Comparison of ENCODE assay signal across 10 cellular contexts in genomic region chr1:172143384-172144025, GRCh38.
A peak's percentile ranks its signal among the peaks of the same experiment; 100 is the strongest.
DNase-seq lines count a peak whose midpoint lies in the region; ATAC-seq and TF ChIP-seq lines count a peak whose summit lies in the region.
"Had no signal": no experiment of that assay in that cellular context is flagged by ENCODE, and none has a peak within 500 bp of the region (broad histone marks: within the 10 kb centered on the region; RNA-seq: fewer than 3 reads in every experiment).

No MANE protein-coding gene starts in this region.

- H3K18ac ChIP-seq in mesenchymal stem cell (ENCODE audit: low read depth in 1 of 2, low read length in 2 of 2) = peak overlapping the region; percentile 49 to 62

- ATAC-seq in HG03354 (IDR thresholded peaks at IDR 0.05; ENCODE audit: poor library complexity, severe bottlenecking, unreplicated experiment) (no peak), GM18870 (IDR thresholded peaks at IDR 0.05; ENCODE audit: unreplicated experiment) (no peak)
- no peak for ATAC-seq in effector memory CD8-positive, alpha-beta T cell (replicated peaks)

- no peak overlapping the region for H4K8ac ChIP-seq in mesenchymal stem cell (ENCODE audit: low read length)

- H3K4me3 ChIP-seq in Loucy (ENCODE audit: low read length, poor library complexity, severe bottlenecking) (peak overlapping the region; percentile 52), mesenchymal stem cell (ENCODE audit: insufficient read depth in 1 of 2, low read depth in 1 of 2, low read length in 2 of 2) (peak overlapping the region in 1 of 2 experiments; percentile 93), testis (peak overlapping the region; percentile 53 to 65)

- no peak overlapping the region for H3K23ac ChIP-seq in mesenchymal stem cell (ENCODE audit: low read length in 2 of 2)

- no peak for TF ChIP-seq POLR2A in testis (IDR thresholded peaks at IDR 0.05)

- DNase-seq in dermis blood vessel endothelial cell = peak; percentile 68
- DNase-seq in mesenchymal stem cell = peak; percentile 38
- DNase-seq in testis = peak; percentile 20
- no peak for DNase-seq in effector memory CD8-positive, alpha-beta T cell
- DNase-seq in cerebellum (ENCODE audit: low spot score) = no peak
- DNase-seq: NCI-H1417 had no signal

- H3K79me1 ChIP-seq in mesenchymal stem cell (replicated peaks; ENCODE audit: low read length, poor library complexity, severe bottlenecking) = no peaks in the 10 kb centered on the region

- H4K20me1 ChIP-seq in Loucy (ENCODE audit: insufficient read depth, low read length, poor library complexity, severe bottlenecking) = no peaks in the 10 kb centered on the region

- no peaks in the 10 kb centered on the region for H3K9me3 Mint-ChIP-seq in effector memory CD8-positive, alpha-beta T cell
- H3K9me3 Mint-ChIP-seq: stimulated activated naive CD8-positive, alpha-beta T cell treated with anti-CD3 and anti-CD28 coated beads, Interleukin-15, Interleukin-2, amounts not matched to agents 100 ng/mL and 50 ng/mL, for 24 hours had no signal

- H3K4me1 Mint-ChIP-seq in effector memory CD8-positive, alpha-beta T cell (ENCODE audit: low read depth in 2 of 2) = no peaks in the 10 kb centered on the region

- H3K9me3 ChIP-seq in Loucy (ENCODE audit: insufficient read depth, low read depth, low read length) (no peaks in the 10 kb centered on the region), mesenchymal stem cell (ENCODE audit: control insufficient read depth, low read length) (no peaks in the 10 kb centered on the region), testis (no peaks in the 10 kb centered on the region)

- H3K36me3 ChIP-seq in Loucy (ENCODE audit: insufficient read depth, low read length) (no peaks in the 10 kb centered on the region), mesenchymal stem cell (ENCODE audit: control insufficient read depth in 1 of 2, insufficient read depth in 2 of 2, low read depth in 1 of 2, low read length in 2 of 2) (peaks cover 3 to 43% of the 10 kb centered on the region in 2 experiments), testis (ENCODE audit: low read depth, missing control alignments) (no peaks in the 10 kb centered on the region)

- no peaks in the 10 kb centered on the region for H3K27me3 Mint-ChIP-seq in effector memory CD8-positive, alpha-beta T cell
- H3K27me3 Mint-ChIP-seq: stimulated activated naive CD8-positive, alpha-beta T cell treated with anti-CD3 and anti-CD28 coated beads, Interleukin-15, Interleukin-2, amounts not matched to agents 100 ng/mL and 50 ng/mL, for 24 hours had no signal

- no peaks in the 10 kb centered on the region for H3K36me3 Mint-ChIP-seq in effector memory CD8-positive, alpha-beta T cell (ENCODE audit: insufficient read depth)

- peak overlapping the region; percentile 45; the same call in 1 of the 2 replicates for H2AFZ ChIP-seq in Loucy (ENCODE audit: low read length)
- H2AFZ ChIP-seq in mesenchymal stem cell (ENCODE audit: low read depth, low read length) = no peak overlapping the region

- H2BK15ac ChIP-seq in mesenchymal stem cell (ENCODE audit: low read depth, poor library complexity, severe bottlenecking) = no peak overlapping the region

- H3K27me3 ChIP-seq in Loucy (ENCODE audit: insufficient read depth, low read length, poor library complexity, severe bottlenecking) = no peaks in the 10 kb centered on the region
- H3K27me3 ChIP-seq in mesenchymal stem cell (ENCODE audit: control insufficient read depth in 1 of 2, insufficient read depth in 1 of 2, low read length in 2 of 2) = no peaks in the 10 kb centered on the region
- no peaks in the 10 kb centered on the region for H3K27me3 ChIP-seq in testis

- peak overlapping the region; percentile 66 for H2BK5ac ChIP-seq in mesenchymal stem cell (ENCODE audit: low read depth, low read length, poor library complexity, severe bottlenecking)

- H2BK120ac ChIP-seq in mesenchymal stem cell (ENCODE audit: low read depth, low read length) = no peak overlapping the region

- H3K27ac Mint-ChIP-seq in effector memory CD8-positive, alpha-beta T cell = no peak overlapping the region
- H3K27ac Mint-ChIP-seq: stimulated activated naive CD8-positive, alpha-beta T cell treated with anti-CD3 and anti-CD28 coated beads, Interleukin-15, Interleukin-2, amounts not matched to agents 100 ng/mL and 50 ng/mL, for 24 hours had no signal

- intact Hi-C loops in testis (cut with DNase I; ENCODE audit: low total_unique reads) = no loop called here

- no peak overlapping the region for H3K14ac ChIP-seq in mesenchymal stem cell (ENCODE audit: low read length in 2 of 2)

- H3K4me1 ChIP-seq in Loucy (ENCODE audit: insufficient read depth, low read length, poor library complexity, severe bottlenecking) (peaks cover 39% of the 10 kb centered on the region), mesenchymal stem cell (ENCODE audit: control insufficient read depth, insufficient read depth, low read depth, low read length) (peaks cover 3% of the 10 kb centered on the region), testis (peaks cover 7% of the 10 kb centered on the region)

- H3K27ac ChIP-seq in mesenchymal stem cell (ENCODE audit: low read length, poor library complexity, severe bottlenecking) = peak overlapping the region; percentile 93
- peak overlapping the region; percentile 86 to 87 for H3K27ac ChIP-seq in testis

- H3K4me3 Mint-ChIP-seq in effector memory CD8-positive, alpha-beta T cell = no peak overlapping the region
- H3K4me3 Mint-ChIP-seq: stimulated activated naive CD8-positive, alpha-beta T cell treated with anti-CD3 and anti-CD28 coated beads, Interleukin-15, Interleukin-2, amounts not matched to agents 100 ng/mL and 50 ng/mL, for 24 hours had no signal

- H3K79me2 ChIP-seq in Loucy (ENCODE audit: insufficient read depth, low read length) = no peaks in the 10 kb centered on the region

- no peak overlapping the region for H4K91ac ChIP-seq in mesenchymal stem cell (ENCODE audit: low read length)

- no peak overlapping the region for H2BK12ac ChIP-seq in mesenchymal stem cell (ENCODE audit: low read length in 2 of 2)

- peak overlapping the region in 1 of 2 experiments; percentile 51 for H3K4ac ChIP-seq in mesenchymal stem cell (ENCODE audit: low read depth in 1 of 2, low read length in 2 of 2)

- H3K9me2 ChIP-seq in Loucy (replicated peaks; ENCODE audit: low read depth, low read length) = no peaks in the 10 kb centered on the region

- H3K4me2 ChIP-seq in Loucy (ENCODE audit: low read depth, low read length, poor library complexity, severe bottlenecking) = peak overlapping the region; percentile 64
- peak overlapping the region; percentile 43 for H3K4me2 ChIP-seq in mesenchymal stem cell (ENCODE audit: low read length, poor library complexity, severe bottlenecking)

- H2AK5ac ChIP-seq in mesenchymal stem cell (ENCODE audit: low read length, severe bottlenecking) = no peak overlapping the region

- TF ChIP-seq CTCF in Loucy (conservative IDR thresholded peaks at IDR 0.05; ENCODE audit: low read length) (no peak), testis (IDR thresholded peaks at IDR 0.05) (no peak)

- WGBS in mesenchymal stem cell = 0% methylated on average over 2 of the region's 3 CpGs
- 17 to 18% methylated on average over 3 of the region's 3 CpGs for WGBS in testis, 2 donors

- peak overlapping the region; percentile 37 for H3K9ac ChIP-seq in Loucy (ENCODE audit: low read depth, low read length, poor library complexity, severe bottlenecking)
- peak overlapping the region; percentile 99 for H3K9ac ChIP-seq in mesenchymal stem cell (ENCODE audit: low read length)

- no peaks in the 10 kb centered on the region for H3F3A ChIP-seq in Loucy (ENCODE audit: low read depth)

Comparison
In these comparisons a context has a peak if more than half of its experiments do, and no peak if none do; other contexts are left out.
1. DNase-seq: peak in dermis blood vessel endothelial cell (single experiment), mesenchymal stem cell (single experiment) and testis (single experiment); none in effector memory CD8-positive, alpha-beta T cell (0 of 3) and cerebellum (single experiment).